In the genomic region with DNA sequence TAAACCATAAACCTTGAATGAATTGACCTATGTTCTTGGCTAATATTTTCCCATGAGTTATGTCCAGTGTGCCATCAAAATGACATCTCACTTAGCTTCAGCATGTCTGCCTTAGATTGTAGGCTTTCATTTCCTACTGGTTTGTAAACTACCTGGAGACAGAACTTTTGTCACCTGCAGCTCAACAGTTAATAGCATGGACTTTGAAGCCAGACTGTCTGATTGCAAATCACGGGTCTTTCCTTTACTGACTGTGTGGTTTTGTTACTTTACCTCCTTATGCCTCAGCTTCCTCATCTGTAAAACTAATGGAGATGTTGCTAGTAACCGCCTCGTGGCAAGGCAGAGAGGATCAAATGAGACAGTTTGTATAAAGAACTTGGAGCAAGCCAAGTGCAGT, we compare ENCODE assay signal across 9 cellular contexts.
"Had no signal": no experiment of that assay in that cellular context is flagged by ENCODE, and none has a peak within 500 bp of the region (broad histone marks: within the 10 kb centered on the region; RNA-seq: fewer than 3 reads in every experiment).

No MANE protein-coding gene starts in this region.

- H3K4me3 Mint-ChIP-seq: HFFc6 had no signal

- FAIRE-seq: K562 had no signal

- H3K4me1 ChIP-seq: HAP-1 had no signal

- H3K27ac ChIP-seq: GM23248, HL-60 had no signal

- DNase-seq: GM23248, GOT3, H7, HFFc6, IMR-90 had no signal

- ATAC-seq: HCT116, K562 had no signal

- H3K27ac Mint-ChIP-seq: HFFc6 had no signal

- H3K36me3 ChIP-seq: HAP-1 had no signal

- H3K4me3 ChIP-seq: GM23248, HAP-1, K562 had no signal

- H3K9me3 ChIP-seq: HAP-1 had no signal
